ENCODE assay signal across 1 cellular context in genomic region chr17:30186761-30187160, GRCh38.
TF ChIP-seq lines count a peak whose summit lies in the region.

No MANE protein-coding gene starts in this region.

TF ChIP-seq in IMR-90, 13 proteins besides CTCF, POLR2A, EP300 and RAD21:
- TF ChIP-seq MAZ (IDR thresholded peaks at IDR 0.05; ENCODE audit: borderline replicate concordance, low read depth, low read length): no peak
- peak; percentile 65 for TF ChIP-seq MAFK (IDR thresholded peaks at IDR 0.05; ENCODE audit: low read depth, low read length)
- no peak for TF ChIP-seq RFX5 (IDR thresholded peaks at IDR 0.05; ENCODE audit: low read depth, low read length)
